8 cellular contexts compared by ENCODE assay signal in the genomic region with DNA sequence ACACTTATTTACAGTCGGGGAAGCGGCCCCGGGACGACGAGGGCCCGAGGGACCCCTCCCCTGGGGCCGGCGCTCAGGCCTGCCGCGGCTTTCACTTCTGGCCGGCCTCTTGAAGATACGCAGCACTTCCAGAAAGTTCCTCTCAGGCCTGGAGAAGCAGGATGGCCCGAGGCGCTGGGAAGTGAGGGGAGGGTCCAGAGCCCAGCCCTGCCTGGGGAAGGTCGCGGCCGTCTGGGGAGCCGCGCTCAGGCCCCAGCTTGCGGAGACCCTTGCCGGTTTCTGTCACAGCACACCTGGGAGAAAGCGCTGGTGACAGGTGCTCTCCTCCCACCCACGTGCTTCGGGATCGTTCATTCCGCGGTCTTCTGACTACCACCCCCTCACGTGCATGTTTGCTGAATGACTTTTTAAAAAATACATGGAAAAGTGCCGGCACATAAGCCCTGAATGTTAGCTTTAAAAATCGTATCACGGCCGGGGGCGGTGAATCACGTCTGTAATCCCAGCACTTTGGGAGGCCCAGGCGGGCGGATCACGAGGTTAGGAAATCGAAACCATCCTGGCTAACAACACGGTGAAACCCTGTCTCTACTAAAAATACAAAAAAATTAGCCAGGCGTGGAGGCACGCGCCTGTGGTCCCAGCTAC. TPM values are rescaled to one million over a fixed set of nuclear protein-coding genes. Genes with fewer than 3 reads are reported as not detected.
DNase-seq lines count a peak whose midpoint lies in the region; ATAC-seq and TF ChIP-seq lines count a peak whose summit lies in the region.

No MANE protein-coding gene starts in this region.

- peaks cover 14% of the 10 kb centered on the region for H3K36me3 Mint-ChIP-seq in CD4-positive, CD25-positive, alpha-beta regulatory T cell

- H3K4me3 ChIP-seq in CD4-positive, CD25-positive, alpha-beta regulatory T cell (ENCODE audit: low read depth, low read length), result peak overlapping the region; percentile 69
- H3K4me3 ChIP-seq in iPS-18c (ENCODE audit: insufficient read depth, low read depth, low read length), result peak overlapping the region; percentile 91
- H3K4me3 ChIP-seq in spleen, result peak overlapping the region; percentile 50 to 98 (median 80)

- no peak for TF ChIP-seq POLR2A in spleen (IDR thresholded peaks at IDR 0.05)

- no peak for TF ChIP-seq CTCF in spleen (IDR thresholded peaks at IDR 0.05 in 8 of 11, conservative IDR thresholded peaks at IDR 0.05 in 3 of 11)

- H3K4me1 ChIP-seq in CD4-positive, CD25-positive, alpha-beta regulatory T cell (ENCODE audit: control insufficient read depth, insufficient read depth, low read length, poor library complexity, severe bottlenecking), result peaks cover 39% of the 10 kb centered on the region
- peaks cover 22 to 61% (median 45%) of the 10 kb centered on the region in 6 donors for H3K4me1 ChIP-seq in spleen

- H3K9me3 ChIP-seq in CD4-positive, CD25-positive, alpha-beta regulatory T cell (ENCODE audit: control insufficient read depth in 2 of 2, low read length in 2 of 2), result no peaks in the 10 kb centered on the region
- H3K9me3 ChIP-seq in iPS-18c (ENCODE audit: control insufficient read depth, insufficient read depth, low read length) (no peaks in the 10 kb centered on the region), spleen (no peaks in the 10 kb centered on the region)

- H3K36me3 ChIP-seq in CD4-positive, CD25-positive, alpha-beta regulatory T cell (ENCODE audit: control insufficient read depth, insufficient read depth, low read length), result peaks cover 29% of the 10 kb centered on the region
- peaks cover 0 to 41% (median 15%) of the 10 kb centered on the region in 6 donors for H3K36me3 ChIP-seq in spleen

- peak overlapping the region; percentile 93 to 98 (median 96) for H3K4me3 Mint-ChIP-seq in CD4-positive, CD25-positive, alpha-beta regulatory T cell

- H3K27me3 ChIP-seq in CD4-positive, CD25-positive, alpha-beta regulatory T cell (ENCODE audit: control insufficient read depth, insufficient read depth, low read length), result no peaks in the 10 kb centered on the region
- no peaks in the 10 kb centered on the region for H3K27me3 ChIP-seq in spleen (replicated peaks in 1 of 7)

- intact Hi-C loops in spleen (cut with DNase I; ENCODE audit: low total_unique reads), result no loop called here

- 29 to 34% (median 31%) methylated on average over 42 of the region's 42 CpGs for WGBS in adipose tissue, 3 donors
- 33 to 44% (median 37%) methylated on average over 35 to 42 of the region's 42 CpGs for WGBS in spleen, 5 donors

- H3K27ac Mint-ChIP-seq in CD4-positive, CD25-positive, alpha-beta regulatory T cell, result peak overlapping the region; percentile 96 to 97 (median 96)

- peaks cover 20 to 52% (median 28%) of the 10 kb centered on the region in 4 donors for H3K4me1 Mint-ChIP-seq in CD4-positive, CD25-positive, alpha-beta regulatory T cell

- no peaks in the 10 kb centered on the region for H3K9me3 Mint-ChIP-seq in CD4-positive, CD25-positive, alpha-beta regulatory T cell

- H3K27me3 Mint-ChIP-seq in CD4-positive, CD25-positive, alpha-beta regulatory T cell, result no peaks in the 10 kb centered on the region

- H3K27ac ChIP-seq in CD4-positive, CD25-positive, alpha-beta regulatory T cell (ENCODE audit: insufficient read depth, low read length, poor library complexity, severe bottlenecking), result peak overlapping the region; percentile 95
- H3K27ac ChIP-seq in adipose tissue (ENCODE audit: low read depth, low read length) (peak overlapping the region; percentile 88), spleen (peak overlapping the region; percentile 98 to 100 (median 99))

- DNase-seq in CD4-positive, CD25-positive, alpha-beta regulatory T cell, result no peak
- DNase-seq in HuH-7 (ENCODE audit: low spot score) (peak; percentile 31), spleen (peak; percentile 72), SIG-M5 (lab: John Stamatoyannopoulos, UW) (no peak)
- DNase-seq in activated CD4-positive, CD25-positive, alpha-beta regulatory T cell (lab: John Stamatoyannopoulos, UW), result no peak

- ATAC-seq in CD4-positive, CD25-positive, alpha-beta regulatory T cell (ENCODE audit: low read depth in 2 of 2), result no peak
- ATAC-seq in HG02678 (IDR thresholded peaks at IDR 0.05; ENCODE audit: unreplicated experiment), result no peak

RNA-seq across cellular contexts. Expression of gene TM2D3, which starts 0.7 kb away (rescaled TPM):
- 85.4 TPM for total RNA-seq in CD4-positive, CD25-positive, alpha-beta regulatory T cell
- 10 to 100 TPM; 30.9 to 49.5 (median 39.4) TPM for polyA plus RNA-seq in CD4-positive, CD25-positive, alpha-beta regulatory T cell
- polyA plus RNA-seq in adipose tissue (10 to 100 TPM; 20.0 to 38.2 (median 37.1) TPM), spleen (10 to 100 TPM; 33.6 to 42.3 (median 36.2) TPM)
- total RNA-seq in spleen, result 10 to 100 TPM; 46.8 to 97.4 (median 55.1) TPM

Comparison
In these comparisons a context has a peak if more than half of its experiments do, and no peak if none do; other contexts are left out.
1. DNase-seq: peak in HuH-7 (single experiment) and spleen (single experiment); none in CD4-positive, CD25-positive, alpha-beta regulatory T cell (0 of 3), SIG-M5 (single experiment) and activated CD4-positive, CD25-positive, alpha-beta regulatory T cell (0 of 4).
2. Peak in every context shown above with its lines, with median percentiles within 50 percentile points of each other: H3K27ac ChIP-seq and H3K4me3 ChIP-seq.